In the genomic region with DNA sequence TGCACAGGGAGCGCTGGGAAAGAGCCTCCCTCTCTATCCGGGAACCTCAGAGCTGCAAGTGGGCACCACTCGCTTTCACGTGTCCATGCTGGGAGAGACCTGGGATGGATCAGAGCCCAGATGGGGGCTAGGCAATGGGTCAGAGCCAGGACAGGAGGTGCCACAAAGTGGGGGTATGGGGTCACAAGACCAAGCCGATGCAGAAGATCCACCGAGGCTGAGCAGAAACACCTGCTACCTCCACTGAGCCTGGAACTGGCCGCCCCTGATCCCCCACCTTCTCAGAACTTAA, we compare ENCODE assay signal across 1 cellular context.
TF ChIP-seq lines count a peak whose summit lies in the region.

No MANE protein-coding gene starts in this region.

TF ChIP-seq in K562, 482 proteins besides CTCF, POLR2A, EP300 and RAD21 (continued from another document):
- peak; percentile 61 for TF ChIP-seq MGA (IDR thresholded peaks at IDR 0.05)
- TF ChIP-seq BCOR (IDR thresholded peaks at IDR 0.05) = no peak
- TF ChIP-seq ZBTB5 (IDR thresholded peaks at IDR 0.05) = no peak
TF ChIP-seq in K562: peak in this region for 3.
